21 cellular contexts compared by ENCODE assay signal in the genomic region with DNA sequence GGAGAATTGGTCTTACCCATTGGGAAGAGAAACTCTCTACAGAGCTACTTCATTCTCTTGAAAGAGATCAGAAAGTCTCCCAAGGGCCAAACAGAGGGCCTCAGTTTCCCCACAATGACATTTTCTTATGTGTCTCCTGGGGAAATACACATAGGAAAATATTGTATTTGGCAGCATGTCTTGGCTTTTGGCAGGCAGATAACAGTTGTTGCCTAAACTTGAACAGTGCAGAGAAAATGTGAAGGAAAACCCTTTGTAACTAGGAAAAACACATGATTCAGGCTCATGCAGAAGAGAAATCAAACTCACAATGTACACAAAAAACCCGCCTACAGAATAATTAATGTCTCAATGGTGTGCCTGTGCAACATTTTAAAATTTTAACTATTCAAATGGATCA.
"Had no signal": no experiment of that assay in that cellular context is flagged by ENCODE, and none has a peak within 500 bp of the region (broad histone marks: within the 10 kb centered on the region; RNA-seq: fewer than 3 reads in every experiment).

No MANE protein-coding gene starts in this region.

- DNase-seq: activated B cell treated with CpG ODN at 0.5 μM for 24 hours; activated CD4-positive, alpha-beta memory T cell treated with anti-CD3 and anti-CD28 coated beads, Interleukin-2, amount 10 ng/mL, durations not matched to agents 7 days and 5 days; activated CD4-positive, alpha-beta T cell treated with anti-CD3 and anti-CD28 coated beads for 48 hours; activated CD8-positive, alpha-beta memory T cell treated with anti-CD3 and anti-CD28 coated beads, Interleukin-2, amount 10 ng/mL, durations not matched to agents 7 days and 5 days; activated naive CD4-positive, alpha-beta T cell; activated naive CD8-positive, alpha-beta T cell treated with anti-CD3 and anti-CD28 coated beads, Interleukin-2, amount 10 ng/mL, durations not matched to agents 7 days and 5 days; anterior cingulate cortex; erythroblast; foreskin melanocyte; glutamatergic neuron; mammary epithelial cell; occipital lobe; SHP77; SK-N-SH; trophoblast cell had no signal

- ATAC-seq: activated CD8-positive, alpha-beta memory T cell treated with anti-CD3 and anti-CD28 coated beads, Interleukin-2, amount 10 ng/mL, durations not matched to agents 7 days and 5 days had no signal

- H3K4me2 ChIP-seq: SK-N-SH had no signal

- FAIRE-seq: keratinocyte had no signal

- H3K4me3 Mint-ChIP-seq: activated B cell treated with CpG ODN at 0.5 μM for 24 hours; activated CD4-positive, alpha-beta memory T cell treated with anti-CD3 and anti-CD28 coated beads, Interleukin-2, amount 10 ng/mL, durations not matched to agents 7 days and 5 days; activated CD8-positive, alpha-beta memory T cell treated with anti-CD3 and anti-CD28 coated beads, Interleukin-2, amount 10 ng/mL, durations not matched to agents 7 days and 5 days; activated naive CD8-positive, alpha-beta T cell treated with anti-CD3 and anti-CD28 coated beads, Interleukin-2, amount 10 ng/mL, durations not matched to agents 7 days and 5 days; stimulated activated naive CD8-positive, alpha-beta T cell treated with anti-CD3 and anti-CD28 coated beads, Interleukin-15, Interleukin-2, amounts not matched to agents 100 ng/mL and 50 ng/mL, for 24 hours; T-helper 2 cell treated with Interferon-gamma antibody and Interleukin-4, amounts not matched to agents 5 μg/mL and 100 μg/mL, for 36 hours had no signal

- H3K4me1 ChIP-seq: breast epithelium had no signal

- H3K27me3 Mint-ChIP-seq: activated B cell treated with CpG ODN at 0.5 μM for 24 hours; activated CD4-positive, alpha-beta memory T cell treated with anti-CD3 and anti-CD28 coated beads, Interleukin-2, amount 10 ng/mL, durations not matched to agents 7 days and 5 days; activated CD8-positive, alpha-beta memory T cell treated with anti-CD3 and anti-CD28 coated beads, Interleukin-2, amount 10 ng/mL, durations not matched to agents 7 days and 5 days; activated naive CD8-positive, alpha-beta T cell treated with anti-CD3 and anti-CD28 coated beads, Interleukin-2, amount 10 ng/mL, durations not matched to agents 7 days and 5 days; progenitor cell of endocrine pancreas had no signal

- H3K9ac ChIP-seq: SK-N-SH had no signal

- H3K27ac ChIP-seq: breast epithelium, skin epidermis had no signal

- H3K27me3 ChIP-seq: breast epithelium had no signal

- H3K4me3 ChIP-seq: breast epithelium, skin epidermis had no signal

- H3K36me3 Mint-ChIP-seq: activated CD8-positive, alpha-beta memory T cell treated with anti-CD3 and anti-CD28 coated beads, Interleukin-2, amount 10 ng/mL, durations not matched to agents 7 days and 5 days; activated naive CD8-positive, alpha-beta T cell treated with anti-CD3 and anti-CD28 coated beads, Interleukin-2, amount 10 ng/mL, durations not matched to agents 7 days and 5 days had no signal

- H3K27ac Mint-ChIP-seq: activated B cell treated with CpG ODN at 0.5 μM for 24 hours; activated CD4-positive, alpha-beta memory T cell treated with anti-CD3 and anti-CD28 coated beads, Interleukin-2, amount 10 ng/mL, durations not matched to agents 7 days and 5 days; activated CD8-positive, alpha-beta memory T cell treated with anti-CD3 and anti-CD28 coated beads, Interleukin-2, amount 10 ng/mL, durations not matched to agents 7 days and 5 days; activated naive CD8-positive, alpha-beta T cell treated with anti-CD3 and anti-CD28 coated beads, Interleukin-2, amount 10 ng/mL, durations not matched to agents 7 days and 5 days; progenitor cell of endocrine pancreas; stimulated activated naive CD8-positive, alpha-beta T cell treated with anti-CD3 and anti-CD28 coated beads, Interleukin-15, Interleukin-2, amounts not matched to agents 100 ng/mL and 50 ng/mL, for 24 hours; T-helper 2 cell treated with Interferon-gamma antibody and Interleukin-4, amounts not matched to agents 5 μg/mL and 100 μg/mL, for 36 hours had no signal

- H3K9me3 Mint-ChIP-seq: activated B cell treated with CpG ODN at 0.5 μM for 24 hours; activated CD4-positive, alpha-beta memory T cell treated with anti-CD3 and anti-CD28 coated beads, Interleukin-2, amount 10 ng/mL, durations not matched to agents 7 days and 5 days; activated naive CD8-positive, alpha-beta T cell treated with anti-CD3 and anti-CD28 coated beads, Interleukin-2, amount 10 ng/mL, durations not matched to agents 7 days and 5 days; stimulated activated naive CD8-positive, alpha-beta T cell treated with anti-CD3 and anti-CD28 coated beads, Interleukin-15, Interleukin-2, amounts not matched to agents 100 ng/mL and 50 ng/mL, for 24 hours; T-helper 2 cell treated with Interferon-gamma antibody and Interleukin-4, amounts not matched to agents 5 μg/mL and 100 μg/mL, for 36 hours had no signal

- H3K4me1 Mint-ChIP-seq: activated B cell treated with CpG ODN at 0.5 μM for 24 hours; activated CD4-positive, alpha-beta memory T cell treated with anti-CD3 and anti-CD28 coated beads, Interleukin-2, amount 10 ng/mL, durations not matched to agents 7 days and 5 days; activated CD8-positive, alpha-beta memory T cell treated with anti-CD3 and anti-CD28 coated beads, Interleukin-2, amount 10 ng/mL, durations not matched to agents 7 days and 5 days; activated naive CD8-positive, alpha-beta T cell treated with anti-CD3 and anti-CD28 coated beads, Interleukin-2, amount 10 ng/mL, durations not matched to agents 7 days and 5 days had no signal

- H3K36me3 ChIP-seq: breast epithelium had no signal

- H3K9me3 ChIP-seq: breast epithelium, SK-N-SH had no signal
